In genomic region chr15:47407692-47408091, GRCh38 we compare ENCODE assay signal across 26 cellular contexts.
"Had no signal": no experiment of that assay in that cellular context is flagged by ENCODE, and none has a peak within 500 bp of the region (broad histone marks: within the 10 kb centered on the region; RNA-seq: fewer than 3 reads in every experiment).

No MANE protein-coding gene starts in this region.

- H3K27ac Mint-ChIP-seq: activated B cell treated with CpG ODN at 0.5 μM for 24 hours; activated CD4-positive, alpha-beta T cell treated with anti-CD3 and anti-CD28 coated beads for 36 hours; activated naive CD4-positive, alpha-beta T cell treated with anti-CD3 and anti-CD28 coated beads, Interleukin-2, amount 50 U/mL, for 72 hours; activated T-cell treated with anti-CD3 and anti-CD28 coated beads, Interleukin-2, amount 50 U/mL, for 24 hours; activated T-helper 17 cell treated with anti-CD3 and anti-CD28 coated beads, Interleukin-2, amount 50 U/mL, for 72 hours; dendritic cell treated with granulocyte-macrophage colony-stimulating factor and Interleukin-4, amounts not matched to agents 40 ng/mL and 50 ng/mL, for 4 days; nephron progenitor cell had no signal

- H3K4me3 Mint-ChIP-seq: activated B cell treated with CpG ODN at 0.5 μM for 24 hours; activated CD4-positive, alpha-beta T cell treated with anti-CD3 and anti-CD28 coated beads for 36 hours; activated T-cell treated with anti-CD3 and anti-CD28 coated beads, Interleukin-2, amount 50 U/mL, for 24 hours; activated T-helper 17 cell treated with anti-CD3 and anti-CD28 coated beads, Interleukin-2, amount 50 U/mL, for 72 hours; dendritic cell treated with granulocyte-macrophage colony-stimulating factor and Interleukin-4, amounts not matched to agents 40 ng/mL and 50 ng/mL, for 4 days; nephron progenitor cell had no signal

- H3K9me3 Mint-ChIP-seq: activated B cell treated with CpG ODN at 0.5 μM for 24 hours; activated T-cell treated with anti-CD3 and anti-CD28 coated beads, Interleukin-2, amount 50 U/mL, for 24 hours; dendritic cell treated with granulocyte-macrophage colony-stimulating factor and Interleukin-4, amounts not matched to agents 40 ng/mL and 50 ng/mL, for 4 days; nephron progenitor cell had no signal

- H3K27me3 Mint-ChIP-seq: activated B cell treated with CpG ODN at 0.5 μM for 24 hours; activated T-cell treated with anti-CD3 and anti-CD28 coated beads, Interleukin-2, amount 50 U/mL, for 24 hours; activated T-helper 17 cell treated with anti-CD3 and anti-CD28 coated beads, Interleukin-2, amount 50 U/mL, for 72 hours; dendritic cell treated with granulocyte-macrophage colony-stimulating factor and Interleukin-4, amounts not matched to agents 40 ng/mL and 50 ng/mL, for 4 days had no signal

- H3K36me3 Mint-ChIP-seq: activated naive CD4-positive, alpha-beta T cell treated with anti-CD3 and anti-CD28 coated beads, Interleukin-2, amount 50 U/mL, for 72 hours had no signal

- H3K27me3 ChIP-seq: ascending aorta, brain microvascular endothelial cell had no signal

- DNase-seq: activated B cell treated with CpG ODN at 0.5 μM for 24 hours; activated CD4-positive, alpha-beta T cell treated with anti-CD3 and anti-CD28 coated beads for 36 hours; activated CD4-positive, alpha-beta T cell treated with anti-CD3 and anti-CD28 coated beads, Interleukin-2, amount 50 U/mL, for 4 hours; activated CD8-positive, alpha-beta memory T cell treated with anti-CD3 and anti-CD28 coated beads for 24 hours; activated CD8-positive, alpha-beta memory T cell treated with anti-CD3 and anti-CD28 coated beads, Interleukin-2, amount 50 U/mL, for 4 hours; activated T-cell treated with anti-CD3 and anti-CD28 coated beads, Interleukin-2, amount 50 U/mL, for 24 hours; brain microvascular endothelial cell; caudate nucleus; effector CD4-positive, alpha-beta T cell; foreskin melanocyte; left cardiac atrium; mucosa of descending colon; nephron progenitor cell; nucleus accumbens; right cardiac atrium; stimulated activated CD4-positive, alpha-beta T cell treated with anti-CD3 and anti-CD28 coated beads, Interleukin-4, amount 100 ng/mL, for 24 hours; stimulated activated naive CD8-positive, alpha-beta T cell treated with anti-CD3 and anti-CD28 coated beads, Interleukin-15, Interleukin-2, amounts not matched to agents 100 U/mL and 50 U/mL, for 24 hours; T-helper 9 cell had no signal

- H3K27ac ChIP-seq: ascending aorta, brain microvascular endothelial cell, hepatocyte, parathyroid adenoma had no signal

- H3K36me3 ChIP-seq: ascending aorta, brain microvascular endothelial cell had no signal

- H3K9me3 ChIP-seq: ascending aorta, mucosa of descending colon had no signal

- H3K4me2 ChIP-seq: hepatocyte had no signal

- H3K4me1 Mint-ChIP-seq: activated B cell treated with CpG ODN at 0.5 μM for 24 hours; activated CD4-positive, alpha-beta T cell treated with anti-CD3 and anti-CD28 coated beads for 36 hours; activated T-helper 17 cell treated with anti-CD3 and anti-CD28 coated beads, Interleukin-2, amount 50 U/mL, for 72 hours had no signal

- H2AFZ ChIP-seq: hepatocyte, parathyroid adenoma had no signal

- H3K9ac ChIP-seq: parathyroid adenoma had no signal

- H3K4me3 ChIP-seq: ascending aorta, hepatocyte, mucosa of descending colon had no signal

- FAIRE-seq: endothelial cell of umbilical vein, islet of Langerhans had no signal

- H3K79me2 ChIP-seq: hepatocyte, parathyroid adenoma had no signal

- H3K4me1 ChIP-seq: parathyroid adenoma had no signal
